1 cellular context compared by ENCODE assay signal in the genomic region with DNA sequence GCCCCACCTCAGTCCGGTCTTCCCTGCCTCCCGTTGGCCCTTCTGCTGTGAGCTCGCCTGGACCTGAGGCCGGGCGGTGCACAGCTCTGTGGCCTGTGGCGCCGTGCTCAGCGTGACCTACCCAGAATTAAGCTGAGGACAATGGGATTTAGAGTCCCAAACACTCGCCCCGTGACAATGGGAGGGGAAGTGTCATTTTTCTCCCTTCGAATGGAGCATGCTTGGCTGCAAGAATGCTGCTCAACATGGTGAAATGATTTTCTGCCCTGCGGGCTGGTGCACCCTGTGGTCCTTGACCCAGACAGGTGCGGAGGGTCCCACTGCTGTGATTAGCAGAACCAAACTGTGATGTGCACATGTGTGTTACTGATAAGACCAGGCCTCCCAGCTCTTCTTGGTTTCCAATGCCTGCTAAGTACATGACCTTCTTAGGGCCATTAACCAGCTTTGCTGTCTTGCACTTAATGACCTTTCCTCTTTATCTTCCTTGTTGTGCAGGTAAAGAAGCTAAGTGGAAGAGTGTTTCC.
TF ChIP-seq lines count a peak whose summit lies in the region.

No MANE protein-coding gene starts in this region.

TF ChIP-seq in HepG2, 621 proteins besides CTCF, POLR2A, EP300 and RAD21:
- TF ChIP-seq RFX5 (IDR thresholded peaks at IDR 0.05; ENCODE audit: low read depth, low read length) (no peak), ZNF879 (CRISPR knock-in tag; IDR thresholded peaks at IDR 0.05) (no peak), KAT2B (IDR thresholded peaks at IDR 0.05; ENCODE audit: borderline replicate concordance, low read depth, low read length) (no peak), ZNF354B (CRISPR knock-in tag; IDR thresholded peaks at IDR 0.05) (no peak), SMC3 (IDR thresholded peaks at IDR 0.05; ENCODE audit: low read length) (no peak), ZFX (CRISPR knock-in tag; IDR thresholded peaks at IDR 0.05; ENCODE audit: low read depth) (no peak), MAFG (CRISPR knock-in tag; IDR thresholded peaks at IDR 0.05) (no peak), NAIF1 (CRISPR knock-in tag; IDR thresholded peaks at IDR 0.05; ENCODE audit: borderline replicate concordance) (no peak), ZC3H4 (CRISPR knock-in tag; IDR thresholded peaks at IDR 0.05; ENCODE audit: borderline replicate concordance) (no peak), SP140L (CRISPR knock-in tag; IDR thresholded peaks at IDR 0.05; ENCODE audit: borderline replicate concordance) (no peak), TARDBP (CRISPR knock-in tag; IDR thresholded peaks at IDR 0.05) (no peak), HNRNPH1 (optimal IDR thresholded peaks at IDR 0.05; ENCODE audit: low read depth, low read length) (no peak), FOSL2 (CRISPR knock-in tag; IDR thresholded peaks at IDR 0.05) (no peak)
- TF ChIP-seq, protein P1, sequence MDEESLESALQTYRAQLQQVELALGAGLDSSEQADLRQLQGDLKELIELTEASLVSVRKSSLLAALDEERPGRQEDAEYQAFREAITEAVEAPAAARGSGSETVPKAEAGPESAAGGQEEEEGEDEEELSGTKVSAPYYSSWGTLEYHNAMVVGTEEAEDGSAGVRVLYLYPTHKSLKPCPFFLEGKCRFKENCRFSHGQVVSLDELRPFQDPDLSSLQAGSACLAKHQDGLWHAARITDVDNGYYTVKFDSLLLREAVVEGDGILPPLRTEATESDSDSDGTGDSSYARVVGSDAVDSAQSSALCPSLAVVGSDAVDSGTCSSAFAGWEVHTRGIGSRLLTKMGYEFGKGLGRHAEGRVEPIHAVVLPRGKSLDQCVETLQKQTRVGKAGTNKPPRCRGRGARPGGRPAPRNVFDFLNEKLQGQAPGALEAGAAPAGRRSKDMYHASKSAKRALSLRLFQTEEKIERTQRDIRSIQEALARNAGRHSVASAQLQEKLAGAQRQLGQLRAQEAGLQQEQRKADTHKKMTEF (CRISPR knock-in tag; IDR thresholded peaks at IDR 0.05), result no peak
- TF ChIP-seq, protein P2, sequence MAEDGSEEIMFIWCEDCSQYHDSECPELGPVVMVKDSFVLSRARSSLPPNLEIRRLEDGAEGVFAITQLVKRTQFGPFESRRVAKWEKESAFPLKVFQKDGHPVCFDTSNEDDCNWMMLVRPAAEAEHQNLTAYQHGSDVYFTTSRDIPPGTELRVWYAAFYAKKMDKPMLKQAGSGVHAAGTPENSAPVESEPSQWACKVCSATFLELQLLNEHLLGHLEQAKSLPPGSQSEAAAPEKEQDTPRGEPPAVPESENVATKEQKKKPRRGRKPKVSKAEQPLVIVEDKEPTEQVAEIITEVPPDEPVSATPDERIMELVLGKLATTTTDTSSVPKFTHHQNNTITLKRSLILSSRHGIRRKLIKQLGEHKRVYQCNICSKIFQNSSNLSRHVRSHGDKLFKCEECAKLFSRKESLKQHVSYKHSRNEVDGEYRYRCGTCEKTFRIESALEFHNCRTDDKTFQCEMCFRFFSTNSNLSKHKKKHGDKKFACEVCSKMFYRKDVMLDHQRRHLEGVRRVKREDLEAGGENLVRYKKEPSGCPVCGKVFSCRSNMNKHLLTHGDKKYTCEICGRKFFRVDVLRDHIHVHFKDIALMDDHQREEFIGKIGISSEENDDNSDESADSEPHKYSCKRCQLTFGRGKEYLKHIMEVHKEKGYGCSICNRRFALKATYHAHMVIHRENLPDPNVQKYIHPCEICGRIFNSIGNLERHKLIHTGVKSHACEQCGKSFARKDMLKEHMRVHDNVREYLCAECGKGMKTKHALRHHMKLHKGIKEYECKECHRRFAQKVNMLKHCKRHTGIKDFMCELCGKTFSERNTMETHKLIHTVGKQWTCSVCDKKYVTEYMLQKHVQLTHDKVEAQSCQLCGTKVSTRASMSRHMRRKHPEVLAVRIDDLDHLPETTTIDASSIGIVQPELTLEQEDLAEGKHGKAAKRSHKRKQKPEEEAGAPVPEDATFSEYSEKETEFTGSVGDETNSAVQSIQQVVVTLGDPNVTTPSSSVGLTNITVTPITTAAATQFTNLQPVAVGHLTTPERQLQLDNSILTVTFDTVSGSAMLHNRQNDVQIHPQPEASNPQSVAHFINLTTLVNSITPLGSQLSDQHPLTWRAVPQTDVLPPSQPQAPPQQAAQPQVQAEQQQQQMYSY (CRISPR knock-in tag; IDR thresholded peaks at IDR 0.05), result no peak
- TF ChIP-seq, protein P3, sequence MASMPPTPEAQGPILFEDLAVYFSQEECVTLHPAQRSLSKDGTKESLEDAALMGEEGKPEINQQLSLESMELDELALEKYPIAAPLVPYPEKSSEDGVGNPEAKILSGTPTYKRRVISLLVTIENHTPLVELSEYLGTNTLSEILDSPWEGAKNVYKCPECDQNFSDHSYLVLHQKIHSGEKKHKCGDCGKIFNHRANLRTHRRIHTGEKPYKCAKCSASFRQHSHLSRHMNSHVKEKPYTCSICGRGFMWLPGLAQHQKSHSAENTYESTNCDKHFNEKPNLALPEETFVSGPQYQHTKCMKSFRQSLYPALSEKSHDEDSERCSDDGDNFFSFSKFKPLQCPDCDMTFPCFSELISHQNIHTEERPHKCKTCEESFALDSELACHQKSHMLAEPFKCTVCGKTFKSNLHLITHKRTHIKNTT (CRISPR knock-in tag; IDR thresholded peaks at IDR 0.05), result no peak
